ENCODE assay signal across 8 cellular contexts in the genomic region with DNA sequence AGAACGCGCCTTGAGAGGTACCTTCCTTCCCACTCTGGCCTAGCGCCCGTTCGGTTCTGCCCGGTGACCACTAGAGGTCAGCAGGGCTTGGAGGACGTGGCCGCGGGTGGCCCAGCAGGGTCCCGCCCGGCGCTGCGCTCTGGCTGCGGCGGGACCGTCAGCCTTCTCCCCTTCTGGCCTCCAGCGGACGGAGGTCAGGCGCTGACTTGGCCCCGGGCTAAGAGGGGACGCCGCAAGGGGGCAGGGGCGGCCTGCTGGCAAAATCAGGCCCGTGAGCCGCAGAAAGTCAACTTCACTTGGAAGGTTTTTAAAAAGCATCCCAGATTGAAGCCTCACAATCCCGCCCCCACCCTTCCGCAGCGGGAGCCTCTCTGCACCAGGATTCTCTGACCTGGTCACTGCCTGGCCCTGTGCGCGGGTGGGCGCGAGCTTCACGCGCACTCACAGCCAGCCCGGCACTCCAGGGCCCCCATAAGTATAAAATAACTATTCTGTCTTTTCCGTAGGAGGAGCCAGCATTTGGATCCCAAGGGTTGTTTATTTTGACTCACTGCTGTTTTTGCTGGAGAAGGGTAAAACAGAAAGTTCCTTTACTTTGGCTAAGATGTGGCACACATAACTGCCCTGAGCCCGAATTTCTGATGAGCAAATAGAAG.
DNase-seq lines count a peak whose midpoint lies in the region; ATAC-seq and TF ChIP-seq lines count a peak whose summit lies in the region.

No MANE protein-coding gene starts in this region.

- DNase-seq in NCI-H82 (lab: John Stamatoyannopoulos, UW) = peak; percentile 64
- DNase-seq in activated T-cell treated with anti-CD3 and anti-CD28 coated beads for 1 hour (ENCODE audit: low read depth) = peak; percentile 35
- peak; percentile 61 for DNase-seq in epithelial cell of esophagus (ENCODE audit: low read depth)
- peak; percentile 77 for DNase-seq in midbrain (lab: John Stamatoyannopoulos, UW)
- peak; percentile 51 for DNase-seq in stimulated activated CD8-positive, alpha-beta memory T cell treated with anti-CD3 and anti-CD28 coated beads, Interleukin-4, amount 100 ng/mL, for 24 hours (ENCODE audit: low read depth)
- DNase-seq in NCI-H1105 (lab: John Stamatoyannopoulos, UW) = no peak

- peak overlapping the region; percentile 34 for H3K4me3 ChIP-seq in epithelial cell of esophagus (ENCODE audit: low read length)

- TF ChIP-seq CTCF in GM12873 (IDR thresholded peaks at IDR 0.05; ENCODE audit: insufficient read depth, low read depth, low read length, missing control alignments) = peak; percentile 44
- peak; percentile 67 for TF ChIP-seq CTCF in epithelial cell of esophagus (IDR thresholded peaks at IDR 0.05; ENCODE audit: insufficient read depth, low read depth, low read length, missing control alignments)

- ATAC-seq in GM21526 (IDR thresholded peaks at IDR 0.05; ENCODE audit: low FRiP score, unreplicated experiment) = no peak
